In the genomic region with DNA sequence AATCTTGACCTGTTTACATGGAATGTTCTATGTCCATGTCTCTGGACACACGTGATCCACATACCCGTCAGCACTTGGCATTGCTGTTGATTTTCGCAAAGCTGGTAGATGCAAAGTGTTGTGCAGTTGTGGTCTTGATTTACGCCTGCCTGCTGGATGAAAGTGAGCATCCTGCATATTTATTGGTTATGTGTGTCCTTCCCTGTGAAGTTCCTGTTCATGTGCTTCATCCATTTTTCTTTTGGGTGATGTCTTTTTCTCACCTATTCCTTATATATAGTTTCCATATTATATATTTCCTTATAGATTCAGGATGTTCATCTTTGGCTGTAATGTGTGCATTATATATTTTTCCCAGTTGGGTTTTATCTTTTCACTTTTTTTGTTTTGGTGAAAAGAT, we compare ENCODE assay signal across 27 cellular contexts.
"Had no signal": no experiment of that assay in that cellular context is flagged by ENCODE, and none has a peak within 500 bp of the region (broad histone marks: within the 10 kb centered on the region; RNA-seq: fewer than 3 reads in every experiment).

No MANE protein-coding gene starts in this region.

- H3K4me3 ChIP-seq: colonic mucosa, esophagus squamous epithelium, gastrocnemius medialis, hepatocyte, left lung, lower lobe of right lung, mucosa of descending colon had no signal

- ATAC-seq: effector memory CD8-positive, alpha-beta T cell; esophagus mucosa; gastrocnemius medialis; left lung; lower lobe of right lung; mucosa of descending colon had no signal

- H3K27ac Mint-ChIP-seq: effector memory CD8-positive, alpha-beta T cell; endodermal cell; mesothelial cell of epicardium had no signal

- H3K36me3 ChIP-seq: colonic mucosa, gastrocnemius medialis, left lung had no signal

- H3K9me3 Mint-ChIP-seq: dendritic cell treated with granulocyte-macrophage colony-stimulating factor and Interleukin-4, amounts not matched to agents 40 ng/mL and 50 ng/mL, for 4 days; effector memory CD8-positive, alpha-beta T cell; immature natural killer cell had no signal

- H3K27me3 Mint-ChIP-seq: dendritic cell treated with granulocyte-macrophage colony-stimulating factor and Interleukin-4, amounts not matched to agents 40 ng/mL and 50 ng/mL, for 4 days; effector memory CD8-positive, alpha-beta T cell had no signal

- H3K4me3 Mint-ChIP-seq: dendritic cell treated with granulocyte-macrophage colony-stimulating factor and Interleukin-4, amounts not matched to agents 40 ng/mL and 50 ng/mL, for 4 days; effector memory CD8-positive, alpha-beta T cell; endodermal cell; immature natural killer cell; mesothelial cell of epicardium had no signal

- DNase-seq: cerebellar nuclear complex; colonic mucosa; cortex of kidney; effector CD8-positive, alpha-beta T cell; effector memory CD8-positive, alpha-beta T cell; endodermal cell; erythroblast; esophagus squamous epithelium; foreskin fibroblast; foreskin melanocyte; gastrocnemius medialis; glutamatergic neuron; head of caudate nucleus; hypothalamus; immature natural killer cell; islet precursor cell; kidney; kidney glomerular epithelial cell; left lung; lower lobe of right lung; mesenchymal stem cell had no signal

- H3K27me3 ChIP-seq: colonic mucosa, esophagus squamous epithelium, gastrocnemius medialis, hepatocyte, left lung had no signal

- H3K27ac ChIP-seq: colonic mucosa, epithelial cell of prostate, esophagus squamous epithelium, hepatocyte, left lung, lower lobe of right lung had no signal

- H3K9me3 ChIP-seq: colonic mucosa, esophagus squamous epithelium, gastrocnemius medialis, left lung, lower lobe of right lung, mucosa of descending colon had no signal
